Comparison of ENCODE assay signal across 1 cellular context in the genomic region with DNA sequence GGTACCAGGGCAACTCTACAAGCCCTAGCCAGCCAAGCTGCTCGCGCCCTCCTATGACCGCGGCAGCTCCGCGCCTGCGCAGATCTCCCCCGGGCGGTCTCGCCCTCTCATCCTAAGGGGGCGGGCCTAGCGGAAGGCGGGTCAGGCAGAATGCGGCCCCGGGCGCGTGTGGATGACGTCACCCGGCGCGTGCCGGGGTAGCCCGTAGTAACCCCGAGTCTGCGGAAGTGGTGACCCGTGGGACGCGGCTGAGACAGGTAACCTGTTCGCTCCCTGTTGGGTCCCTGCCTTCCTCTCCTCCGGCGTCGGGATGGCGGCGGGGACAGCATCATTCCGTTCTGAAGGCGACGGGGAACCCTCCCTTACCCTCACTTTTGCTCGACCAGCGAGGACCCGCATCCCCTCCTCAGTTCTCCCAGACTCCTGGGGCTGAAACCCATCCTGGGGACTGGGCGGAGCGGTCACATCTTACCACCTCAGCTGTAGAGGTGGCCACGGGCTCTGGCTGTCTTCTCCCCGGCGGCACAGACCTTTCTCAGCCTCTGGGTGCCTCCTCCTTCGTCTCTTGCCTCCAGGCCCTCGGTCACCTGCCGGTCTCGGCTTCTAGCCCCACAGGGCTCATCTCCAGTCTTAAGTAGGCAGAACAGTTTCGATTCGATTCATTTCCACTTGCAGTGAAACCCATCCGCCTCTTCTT.
A peak's percentile ranks its signal among the peaks of the same experiment; 100 is the strongest.
TF ChIP-seq lines count a peak whose summit lies in the region.

AOPEP (plus strand) TSS at position 205 of the 697 bp plus-strand sequence. CDS start 33,085 bp downstream, outside the sequence.

TF ChIP-seq in K562, 482 proteins besides CTCF, POLR2A, EP300 and RAD21 (continued from another document and continues in another):
- TF ChIP-seq, protein P1, sequence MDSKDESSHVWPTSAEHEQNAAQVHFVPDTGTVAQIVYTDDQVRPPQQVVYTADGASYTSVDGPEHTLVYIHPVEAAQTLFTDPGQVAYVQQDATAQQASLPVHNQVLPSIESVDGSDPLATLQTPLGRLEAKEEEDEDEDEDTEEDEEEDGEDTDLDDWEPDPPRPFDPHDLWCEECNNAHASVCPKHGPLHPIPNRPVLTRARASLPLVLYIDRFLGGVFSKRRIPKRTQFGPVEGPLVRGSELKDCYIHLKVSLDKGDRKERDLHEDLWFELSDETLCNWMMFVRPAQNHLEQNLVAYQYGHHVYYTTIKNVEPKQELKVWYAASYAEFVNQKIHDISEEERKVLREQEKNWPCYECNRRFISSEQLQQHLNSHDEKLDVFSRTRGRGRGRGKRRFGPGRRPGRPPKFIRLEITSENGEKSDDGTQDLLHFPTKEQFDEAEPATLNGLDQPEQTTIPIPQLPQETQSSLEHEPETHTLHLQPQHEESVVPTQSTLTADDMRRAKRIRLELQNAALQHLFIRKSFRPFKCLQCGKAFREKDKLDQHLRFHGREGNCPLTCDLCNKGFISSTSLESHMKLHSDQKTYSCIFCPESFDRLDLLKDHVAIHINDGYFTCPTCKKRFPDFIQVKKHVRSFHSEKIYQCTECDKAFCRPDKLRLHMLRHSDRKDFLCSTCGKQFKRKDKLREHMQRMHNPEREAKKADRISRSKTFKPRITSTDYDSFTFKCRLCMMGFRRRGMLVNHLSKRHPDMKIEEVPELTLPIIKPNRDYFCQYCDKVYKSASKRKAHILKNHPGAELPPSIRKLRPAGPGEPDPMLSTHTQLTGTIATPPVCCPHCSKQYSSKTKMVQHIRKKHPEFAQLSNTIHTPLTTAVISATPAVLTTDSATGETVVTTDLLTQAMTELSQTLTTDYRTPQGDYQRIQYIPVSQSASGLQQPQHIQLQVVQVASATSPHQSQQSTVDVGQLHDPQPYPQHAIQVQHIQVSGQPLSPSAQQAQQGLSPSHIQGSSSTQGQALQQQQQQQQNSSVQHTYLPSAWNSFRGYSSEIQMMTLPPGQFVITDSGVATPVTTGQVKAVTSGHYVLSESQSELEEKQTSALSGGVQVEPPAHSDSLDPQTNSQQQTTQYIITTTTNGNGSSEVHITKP (IDR thresholded peaks at IDR 0.05; ENCODE audit: partially characterized antibody), result no peak
- TF ChIP-seq, protein P2, sequence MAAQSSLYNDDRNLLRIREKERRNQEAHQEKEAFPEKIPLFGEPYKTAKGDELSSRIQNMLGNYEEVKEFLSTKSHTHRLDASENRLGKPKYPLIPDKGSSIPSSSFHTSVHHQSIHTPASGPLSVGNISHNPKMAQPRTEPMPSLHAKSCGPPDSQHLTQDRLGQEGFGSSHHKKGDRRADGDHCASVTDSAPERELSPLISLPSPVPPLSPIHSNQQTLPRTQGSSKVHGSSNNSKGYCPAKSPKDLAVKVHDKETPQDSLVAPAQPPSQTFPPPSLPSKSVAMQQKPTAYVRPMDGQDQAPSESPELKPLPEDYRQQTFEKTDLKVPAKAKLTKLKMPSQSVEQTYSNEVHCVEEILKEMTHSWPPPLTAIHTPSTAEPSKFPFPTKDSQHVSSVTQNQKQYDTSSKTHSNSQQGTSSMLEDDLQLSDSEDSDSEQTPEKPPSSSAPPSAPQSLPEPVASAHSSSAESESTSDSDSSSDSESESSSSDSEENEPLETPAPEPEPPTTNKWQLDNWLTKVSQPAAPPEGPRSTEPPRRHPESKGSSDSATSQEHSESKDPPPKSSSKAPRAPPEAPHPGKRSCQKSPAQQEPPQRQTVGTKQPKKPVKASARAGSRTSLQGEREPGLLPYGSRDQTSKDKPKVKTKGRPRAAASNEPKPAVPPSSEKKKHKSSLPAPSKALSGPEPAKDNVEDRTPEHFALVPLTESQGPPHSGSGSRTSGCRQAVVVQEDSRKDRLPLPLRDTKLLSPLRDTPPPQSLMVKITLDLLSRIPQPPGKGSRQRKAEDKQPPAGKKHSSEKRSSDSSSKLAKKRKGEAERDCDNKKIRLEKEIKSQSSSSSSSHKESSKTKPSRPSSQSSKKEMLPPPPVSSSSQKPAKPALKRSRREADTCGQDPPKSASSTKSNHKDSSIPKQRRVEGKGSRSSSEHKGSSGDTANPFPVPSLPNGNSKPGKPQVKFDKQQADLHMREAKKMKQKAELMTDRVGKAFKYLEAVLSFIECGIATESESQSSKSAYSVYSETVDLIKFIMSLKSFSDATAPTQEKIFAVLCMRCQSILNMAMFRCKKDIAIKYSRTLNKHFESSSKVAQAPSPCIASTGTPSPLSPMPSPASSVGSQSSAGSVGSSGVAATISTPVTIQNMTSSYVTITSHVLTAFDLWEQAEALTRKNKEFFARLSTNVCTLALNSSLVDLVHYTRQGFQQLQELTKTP (IDR thresholded peaks at IDR 0.05; ENCODE audit: low read depth in 1 of 2, partially characterized antibody in 2 of 2), result no peak
- TF ChIP-seq PTRF (tag; IDR thresholded peaks at IDR 0.05) (no peak), ZNF124 (CRISPR knock-in tag; IDR thresholded peaks at IDR 0.05) (no peak), ZNF507 (tag; conservative IDR thresholded peaks at IDR 0.05) (no peak), UBTF (IDR thresholded peaks at IDR 0.05; ENCODE audit: borderline replicate concordance in 1 of 2, low read depth in 2 of 2, low read length in 2 of 2) (no peak), HEY1 (CRISPR knock-in tag; IDR thresholded peaks at IDR 0.05; ENCODE audit: borderline replicate concordance) (peak; percentile 39; the same call in 1 of the 2 replicates), EZH2 (IDR thresholded peaks at IDR 0.05; ENCODE audit: borderline replicate concordance, low read depth, low read length) (no peak), CBX3 (IDR thresholded peaks at IDR 0.05; ENCODE audit: borderline replicate concordance in 1 of 2, low read length in 2 of 2) (no peak; a peak in 1 of 3 replicates), ZNF583 (CRISPR knock-in tag; IDR thresholded peaks at IDR 0.05) (no peak), BDP1 (IDR thresholded peaks at IDR 0.05; ENCODE audit: insufficient read depth, insufficient read length) (no peak), POLR2AphosphoS2 (IDR thresholded peaks at IDR 0.05; ENCODE audit: low read length) (no peak), ZNF75A (CRISPR knock-in tag; IDR thresholded peaks at IDR 0.05) (no peak), NFE2 (IDR thresholded peaks at IDR 0.05; ENCODE audit: low read depth) (peak; percentile 27; the same call in 1 of the 2 replicates), FOXM1 (IDR thresholded peaks at IDR 0.05; ENCODE audit: low read depth) (no peak), FOXM1 (CRISPR knock-in tag; IDR thresholded peaks at IDR 0.05; ENCODE audit: low read depth) (0 out of 2 replicates have a peak, but pooled peaks have one; percentile 41), PTBP1 (IDR thresholded peaks at IDR 0.05; ENCODE audit: low read depth, low read length) (no peak), PHF21A (IDR thresholded peaks at IDR 0.05; ENCODE audit: borderline replicate concordance, low read depth) (no peak), ZNF184 (CRISPR knock-in tag; IDR thresholded peaks at IDR 0.05) (no peak), FOS (IDR thresholded peaks at IDR 0.05; ENCODE audit: extremely low read depth, insufficient read length) (no peak), KAT8 (IDR thresholded peaks at IDR 0.05; ENCODE audit: low read depth) (no peak), NRF1 (conservative IDR thresholded peaks at IDR 0.05 in 1 of 2, IDR thresholded peaks at IDR 0.05 in 1 of 2) (peak; percentile 93 to 94), ZFP30 (CRISPR knock-in tag; IDR thresholded peaks at IDR 0.05; ENCODE audit: borderline replicate concordance) (no peak), ZBED1 (IDR thresholded peaks at IDR 0.05) (no peak), NFXL1 (CRISPR knock-in tag; IDR thresholded peaks at IDR 0.05) (no peak), STAT5A (IDR thresholded peaks at IDR 0.05; ENCODE audit: borderline replicate concordance, low read length) (no peak), ZNF511 (CRISPR knock-in tag; IDR thresholded peaks at IDR 0.05) (no peak; the same call in 1 of the 2 replicates), DPF2 (IDR thresholded peaks at IDR 0.05) (0 out of 2 replicates have a peak, but pooled peaks have one; percentile 19), KLF13 (tag; IDR thresholded peaks at IDR 0.05; ENCODE audit: borderline replicate concordance, low read depth) (no peak)
- TF ChIP-seq, protein P3, sequence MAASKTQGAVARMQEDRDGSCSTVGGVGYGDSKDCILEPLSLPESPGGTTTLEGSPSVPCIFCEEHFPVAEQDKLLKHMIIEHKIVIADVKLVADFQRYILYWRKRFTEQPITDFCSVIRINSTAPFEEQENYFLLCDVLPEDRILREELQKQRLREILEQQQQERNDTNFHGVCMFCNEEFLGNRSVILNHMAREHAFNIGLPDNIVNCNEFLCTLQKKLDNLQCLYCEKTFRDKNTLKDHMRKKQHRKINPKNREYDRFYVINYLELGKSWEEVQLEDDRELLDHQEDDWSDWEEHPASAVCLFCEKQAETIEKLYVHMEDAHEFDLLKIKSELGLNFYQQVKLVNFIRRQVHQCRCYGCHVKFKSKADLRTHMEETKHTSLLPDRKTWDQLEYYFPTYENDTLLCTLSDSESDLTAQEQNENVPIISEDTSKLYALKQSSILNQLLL (CRISPR knock-in tag; IDR thresholded peaks at IDR 0.05; ENCODE audit: borderline replicate concordance), result no peak
- TF ChIP-seq, protein P4, sequence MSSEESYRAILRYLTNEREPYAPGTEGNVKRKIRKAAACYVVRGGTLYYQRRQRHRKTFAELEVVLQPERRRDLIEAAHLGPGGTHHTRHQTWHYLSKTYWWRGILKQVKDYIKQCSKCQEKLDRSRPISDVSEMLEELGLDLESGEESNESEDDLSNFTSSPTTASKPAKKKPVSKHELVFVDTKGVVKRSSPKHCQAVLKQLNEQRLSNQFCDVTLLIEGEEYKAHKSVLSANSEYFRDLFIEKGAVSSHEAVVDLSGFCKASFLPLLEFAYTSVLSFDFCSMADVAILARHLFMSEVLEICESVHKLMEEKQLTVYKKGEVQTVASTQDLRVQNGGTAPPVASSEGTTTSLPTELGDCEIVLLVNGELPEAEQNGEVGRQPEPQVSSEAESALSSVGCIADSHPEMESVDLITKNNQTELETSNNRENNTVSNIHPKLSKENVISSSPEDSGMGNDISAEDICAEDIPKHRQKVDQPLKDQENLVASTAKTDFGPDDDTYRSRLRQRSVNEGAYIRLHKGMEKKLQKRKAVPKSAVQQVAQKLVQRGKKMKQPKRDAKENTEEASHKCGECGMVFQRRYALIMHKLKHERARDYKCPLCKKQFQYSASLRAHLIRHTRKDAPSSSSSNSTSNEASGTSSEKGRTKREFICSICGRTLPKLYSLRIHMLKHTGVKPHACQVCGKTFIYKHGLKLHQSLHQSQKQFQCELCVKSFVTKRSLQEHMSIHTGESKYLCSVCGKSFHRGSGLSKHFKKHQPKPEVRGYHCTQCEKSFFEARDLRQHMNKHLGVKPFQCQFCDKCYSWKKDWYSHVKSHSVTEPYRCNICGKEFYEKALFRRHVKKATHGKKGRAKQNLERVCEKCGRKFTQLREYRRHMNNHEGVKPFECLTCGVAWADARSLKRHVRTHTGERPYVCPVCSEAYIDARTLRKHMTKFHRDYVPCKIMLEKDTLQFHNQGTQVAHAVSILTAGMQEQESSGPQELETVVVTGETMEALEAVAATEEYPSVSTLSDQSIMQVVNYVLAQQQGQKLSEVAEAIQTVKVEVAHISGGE (CRISPR knock-in tag; IDR thresholded peaks at IDR 0.05), result no peak
- TF ChIP-seq, protein P5, sequence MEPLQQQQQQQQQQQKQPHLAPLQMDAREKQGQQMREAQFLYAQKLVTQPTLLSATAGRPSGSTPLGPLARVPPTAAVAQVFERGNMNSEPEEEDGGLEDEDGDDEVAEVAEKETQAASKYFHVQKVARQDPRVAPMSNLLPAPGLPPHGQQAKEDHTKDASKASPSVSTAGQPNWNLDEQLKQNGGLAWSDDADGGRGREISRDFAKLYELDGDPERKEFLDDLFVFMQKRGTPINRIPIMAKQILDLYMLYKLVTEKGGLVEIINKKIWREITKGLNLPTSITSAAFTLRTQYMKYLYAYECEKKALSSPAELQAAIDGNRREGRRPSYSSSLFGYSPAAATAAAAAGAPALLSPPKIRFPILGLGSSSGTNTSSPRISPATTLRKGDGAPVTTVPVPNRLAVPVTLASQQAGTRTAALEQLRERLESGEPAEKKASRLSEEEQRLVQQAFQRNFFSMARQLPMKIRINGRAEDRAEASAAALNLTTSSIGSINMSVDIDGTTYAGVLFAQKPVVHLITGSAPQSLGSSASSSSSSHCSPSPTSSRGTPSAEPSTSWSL (CRISPR knock-in tag; IDR thresholded peaks at IDR 0.05; ENCODE audit: borderline replicate concordance), result no peak
- TF ChIP-seq, protein P6, sequence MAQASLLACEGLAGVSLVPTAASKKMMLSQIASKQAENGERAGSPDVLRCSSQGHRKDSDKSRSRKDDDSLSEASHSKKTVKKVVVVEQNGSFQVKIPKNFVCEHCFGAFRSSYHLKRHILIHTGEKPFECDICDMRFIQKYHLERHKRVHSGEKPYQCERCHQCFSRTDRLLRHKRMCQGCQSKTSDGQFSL (CRISPR knock-in tag; IDR thresholded peaks at IDR 0.05), result no peak
- TF ChIP-seq, protein P6 (tag; IDR thresholded peaks at IDR 0.05), result no peak
- TF ChIP-seq, protein P7, sequence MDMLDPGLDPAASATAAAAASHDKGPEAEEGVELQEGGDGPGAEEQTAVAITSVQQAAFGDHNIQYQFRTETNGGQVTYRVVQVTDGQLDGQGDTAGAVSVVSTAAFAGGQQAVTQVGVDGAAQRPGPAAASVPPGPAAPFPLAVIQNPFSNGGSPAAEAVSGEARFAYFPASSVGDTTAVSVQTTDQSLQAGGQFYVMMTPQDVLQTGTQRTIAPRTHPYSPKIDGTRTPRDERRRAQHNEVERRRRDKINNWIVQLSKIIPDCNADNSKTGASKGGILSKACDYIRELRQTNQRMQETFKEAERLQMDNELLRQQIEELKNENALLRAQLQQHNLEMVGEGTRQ (CRISPR knock-in tag; IDR thresholded peaks at IDR 0.05), result peak; percentile 61
